ENCODE assay signal across 9 cellular contexts in genomic region chr5:94908889-94909480, GRCh38.
DNase-seq lines count a peak whose midpoint lies in the region; ATAC-seq and TF ChIP-seq lines count a peak whose summit lies in the region.
"Had no signal": no experiment of that assay in that cellular context is flagged by ENCODE, and none has a peak within 500 bp of the region (broad histone marks: within the 10 kb centered on the region; RNA-seq: fewer than 3 reads in every experiment).

No MANE protein-coding gene starts in this region.

- H3K27me3 Mint-ChIP-seq in CD4-positive, alpha-beta T cell, result no peaks in the 10 kb centered on the region
- peaks cover 0 to 12% of the 10 kb centered on the region in 2 donors for H3K27me3 Mint-ChIP-seq in CD8-positive, alpha-beta memory T cell

- no peak overlapping the region for H3K27ac Mint-ChIP-seq in CD4-positive, alpha-beta T cell
- H3K27ac Mint-ChIP-seq in CD8-positive, alpha-beta memory T cell, result no peak overlapping the region

- no peaks in the 10 kb centered on the region for H3K36me3 Mint-ChIP-seq in CD4-positive, alpha-beta T cell (ENCODE audit: low read depth)
- no peaks in the 10 kb centered on the region for H3K36me3 Mint-ChIP-seq in CD8-positive, alpha-beta memory T cell

- in situ Hi-C loops in T47D (cut with HindIII; ENCODE audit: low pct_unique_long_range_greater_than_20kb, low sequenced_read_pairs), result no loop called here

- no peak for ATAC-seq in CD4-positive, alpha-beta T cell (ENCODE audit: poor library complexity)
- ATAC-seq in GM18517 (IDR thresholded peaks at IDR 0.05; ENCODE audit: unreplicated experiment) (peak; percentile 68), left ventricle myocardium superior (no peak)

- CTCF ChIA-PET in CD4-positive, alpha-beta T cell (lab: Charles Lee), result no interaction called here
- CTCF ChIA-PET in CD8-positive, alpha-beta memory T cell (lab: Charles Lee), result no interaction called here

- H3K4me1 Mint-ChIP-seq in CD4-positive, alpha-beta T cell (ENCODE audit: low read depth), result no peaks in the 10 kb centered on the region
- no peaks in the 10 kb centered on the region for H3K4me1 Mint-ChIP-seq in CD8-positive, alpha-beta memory T cell

- no peak for DNase-seq in CD4-positive, alpha-beta T cell
- DNase-seq in NAMALWA (ENCODE audit: low spot score) (peak; percentile 43), T47D (ENCODE audit: low read depth in 1 of 2, low spot score in 1 of 2) (peak; percentile 5 to 54), medulla oblongata (ENCODE audit: extremely low spot score) (peak; percentile 39), mesenteric fat pad (ENCODE audit: low spot score) (no peak), left ventricle myocardium superior (no peak)
- DNase-seq in CD8-positive, alpha-beta memory T cell, result no peak

- H3K4me3 Mint-ChIP-seq in CD4-positive, alpha-beta T cell, result no peak overlapping the region
- no peak overlapping the region for H3K4me3 Mint-ChIP-seq in CD8-positive, alpha-beta memory T cell

- no peak overlapping the region for H3K27ac ChIP-seq in CD4-positive, alpha-beta T cell (ENCODE audit: low read depth, low read length)
- no peak overlapping the region for H3K27ac ChIP-seq in CD8-positive, alpha-beta memory T cell (ENCODE audit: low read depth, low read length)
- H3K27ac ChIP-seq: parathyroid adenoma had no signal

- POLR2A ChIA-PET in CD4-positive, alpha-beta T cell (lab: Charles Lee), result no interaction called here
- POLR2A ChIA-PET in CD8-positive, alpha-beta memory T cell (lab: Charles Lee), result no interaction called here

- H3K9me3 ChIP-seq in CD4-positive, alpha-beta T cell (ENCODE audit: control insufficient read depth, low read length), result no peaks in the 10 kb centered on the region
- no peaks in the 10 kb centered on the region for H3K9me3 ChIP-seq in CD8-positive, alpha-beta memory T cell (ENCODE audit: low read length)

- intact Hi-C loops in CD4-positive, alpha-beta T cell (cut with DNase I, micrococcal nuclease), result no loop called here
- intact Hi-C loops in left ventricle myocardium superior (cut with micrococcal nuclease), result no loop called here

- H3K27me3 ChIP-seq in CD4-positive, alpha-beta T cell (ENCODE audit: control insufficient read depth, insufficient read depth, low read length), result no peaks in the 10 kb centered on the region
- no peaks in the 10 kb centered on the region for H3K27me3 ChIP-seq in CD8-positive, alpha-beta memory T cell (ENCODE audit: insufficient read depth, low read length, poor library complexity, severe bottlenecking)

- no peaks in the 10 kb centered on the region for H3K9me3 Mint-ChIP-seq in CD4-positive, alpha-beta T cell
- H3K9me3 Mint-ChIP-seq in CD8-positive, alpha-beta memory T cell, result no peaks in the 10 kb centered on the region

- peak; percentile 57 for TF ChIP-seq CTCF in CD4-positive, alpha-beta T cell (IDR thresholded peaks at IDR 0.05)

- no peaks in the 10 kb centered on the region for H3K36me3 ChIP-seq in CD8-positive, alpha-beta memory T cell (ENCODE audit: insufficient read depth, low read length)

- no peaks in the 10 kb centered on the region for H3K4me1 ChIP-seq in CD8-positive, alpha-beta memory T cell (ENCODE audit: insufficient read depth, low read length)
- H3K4me1 ChIP-seq: parathyroid adenoma had no signal

- no peak overlapping the region for H3K4me3 ChIP-seq in CD8-positive, alpha-beta memory T cell (ENCODE audit: low read length)

Comparison
In these comparisons a context has a peak if more than half of its experiments do, and no peak if none do; other contexts are left out.
1. DNase-seq: peak in NAMALWA (single experiment), T47D (2 of 2) and medulla oblongata (single experiment); none in CD4-positive, alpha-beta T cell (0 of 10), mesenteric fat pad (single experiment), CD8-positive, alpha-beta memory T cell (0 of 5) and left ventricle myocardium superior (single experiment).